22 cellular contexts compared by ENCODE assay signal in the genomic region with DNA sequence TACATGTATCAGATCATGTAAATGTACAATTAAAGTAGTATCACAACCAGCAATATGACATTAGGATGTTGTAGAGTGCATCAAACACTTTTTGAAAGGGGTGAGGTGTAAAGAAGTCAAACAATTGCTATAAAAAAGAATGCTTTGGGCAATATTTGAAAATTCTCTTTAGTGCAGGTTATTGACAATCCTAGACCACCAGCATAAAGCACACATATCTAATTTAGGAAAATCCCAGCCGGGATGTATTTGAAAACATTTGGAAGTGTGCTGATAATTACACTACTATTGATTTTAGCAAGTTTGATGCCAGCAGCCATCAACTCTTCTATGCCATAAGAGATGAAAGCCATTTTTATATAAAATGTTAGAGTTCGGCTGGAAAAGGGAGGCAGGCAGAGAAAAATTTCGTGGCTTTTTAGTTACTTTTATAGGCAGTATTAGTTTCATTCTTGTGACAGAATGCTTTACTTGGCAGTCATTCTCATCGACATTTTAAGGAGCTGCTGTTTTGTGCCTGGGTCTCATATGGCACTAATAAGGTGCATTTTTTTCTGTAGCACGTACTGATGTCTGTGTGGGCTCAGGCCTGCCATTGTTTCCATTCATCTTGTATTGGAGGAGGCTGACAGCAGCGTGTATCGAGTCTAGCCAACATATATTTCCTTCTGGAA.
DNase-seq lines count a peak whose midpoint lies in the region; ATAC-seq and TF ChIP-seq lines count a peak whose summit lies in the region.
"Had no signal": no experiment of that assay in that cellular context is flagged by ENCODE, and none has a peak within 500 bp of the region (broad histone marks: within the 10 kb centered on the region; RNA-seq: fewer than 3 reads in every experiment).

No MANE protein-coding gene starts in this region.

- TF ChIP-seq CTCF in heart left ventricle (IDR thresholded peaks at IDR 0.05): no peak
- TF ChIP-seq CTCF in osteocyte (IDR thresholded peaks at IDR 0.05): no peak
- no peak for TF ChIP-seq CTCF in tibial nerve (IDR thresholded peaks at IDR 0.05)

- 43 to 53% (median 50%) methylated on average over 7 of the region's 7 CpGs for WGBS in heart left ventricle, 4 donors
- 28 to 35% methylated on average over 7 of the region's 7 CpGs for WGBS in tibial nerve, 2 donors

- H3K9me3 ChIP-seq in heart left ventricle: no peaks in the 10 kb centered on the region
- H3K9me3 ChIP-seq in tibial nerve: no peaks in the 10 kb centered on the region
- H3K9me3 ChIP-seq in T-helper 17 cell (ENCODE audit: control insufficient read depth, low read length, poor library complexity, severe bottlenecking): no peaks in the 10 kb centered on the region
- H3K9me3 ChIP-seq: left lung, upper lobe of left lung had no signal

- H3K36me3 ChIP-seq in heart left ventricle (peaks cover 0 to 84% (median 36%) of the 10 kb centered on the region in 9 donors), tibial nerve (peaks cover 0 to 26% (median 0%) of the 10 kb centered on the region in 3 donors)

- TF ChIP-seq POLR2A in heart left ventricle (IDR thresholded peaks at IDR 0.05) (no peak), tibial nerve (IDR thresholded peaks at IDR 0.05) (no peak)

- peaks cover 2 to 97% (median 41%) of the 10 kb centered on the region in 12 donors for H3K4me1 ChIP-seq in heart left ventricle
- H3K4me1 ChIP-seq in tibial nerve: peaks cover 0 to 93% (median 22%) of the 10 kb centered on the region in 4 donors

- peak overlapping the region; percentile 77 for H3K27ac Mint-ChIP-seq in osteocyte (ENCODE audit: unreplicated experiment)
- H3K27ac Mint-ChIP-seq in T-helper 17 cell: no peak overlapping the region
- H3K27ac Mint-ChIP-seq: CD4-positive, CD25-positive, alpha-beta regulatory T cell; naive thymus-derived CD4-positive, alpha-beta T cell had no signal

- intact Hi-C loops in heart left ventricle (cut with DNase I): loop anchor here in 1 of 10 donors (5.0 kb wide), 1 partner anchor 205 kb away; no protein-coding TSS in a partner anchor
- intact Hi-C loops in Right ventricle myocardium superior (cut with DNase I): no loop called here

- H3K36me3 Mint-ChIP-seq in osteocyte (ENCODE audit: unreplicated experiment): peaks cover 61% of the 10 kb centered on the region
- H3K36me3 Mint-ChIP-seq in T-helper 17 cell (ENCODE audit: low read depth): no peaks in the 10 kb centered on the region
- H3K36me3 Mint-ChIP-seq: CD4-positive, CD25-positive, alpha-beta regulatory T cell had no signal

- no peak for DNase-seq in heart left ventricle
- no peak for DNase-seq in Right ventricle myocardium superior
- no peak for DNase-seq in epithelial cell of prostate (ENCODE audit: low read depth, low spot score)
- no peak for DNase-seq in osteocyte (ENCODE audit: extremely low spot score, unreplicated experiment)
- DNase-seq in tibial nerve (ENCODE audit: low spot score in 2 of 2): no peak
- no peak for DNase-seq in activated naive CD4-positive, alpha-beta T cell treated with Interleukin-2 at 50 U/mL for 16 hours
- no peak for DNase-seq in DMS 273 treated with DMSO at 0.1 percent for 48 hours (lab: John Stamatoyannopoulos, UW)
- DNase-seq in T-helper 17 cell: no peak
- DNase-seq: activated CD4-positive, alpha-beta T cell treated with anti-CD3 and anti-CD28 coated beads, Interleukin-2, amount 50 U/mL, for 48 hours; activated T-cell treated with anti-CD3 and anti-CD28 coated beads, Interleukin-2, amount 50 U/mL, for 48 hours; CD4-positive, CD25-positive, alpha-beta regulatory T cell; DND-41; erythroblast; GOT3; left lung; naive thymus-derived CD4-positive, alpha-beta T cell; NCI-H1930; NCI-H524 treated with DMSO at 0.1 percent for 48 hours; OCI-M1; stimulated activated CD4-positive, alpha-beta T cell treated with anti-CD3 and anti-CD28 coated beads, Interleukin-2, amount 100 ng/mL, for 48 hours; stimulated activated CD8-positive, alpha-beta memory T cell treated with anti-CD3 and anti-CD28 coated beads, Interleukin-4, amount 100 ng/mL, for 48 hours; upper lobe of left lung had no signal

- no peak for TF ChIP-seq EP300 in tibial nerve (IDR thresholded peaks at IDR 0.05)

- H3K9me3 Mint-ChIP-seq in osteocyte (ENCODE audit: unreplicated experiment): no peaks in the 10 kb centered on the region
- H3K9me3 Mint-ChIP-seq: CD4-positive, CD25-positive, alpha-beta regulatory T cell; naive thymus-derived CD4-positive, alpha-beta T cell had no signal

- peak overlapping the region in 8 of 12 donors; percentile 16 to 100 (median 98) for H3K27ac ChIP-seq in heart left ventricle
- peak overlapping the region; percentile 89 for H3K27ac ChIP-seq in epithelial cell of prostate
- peak overlapping the region in 3 of 4 donors; percentile 19 to 99 (median 98) for H3K27ac ChIP-seq in tibial nerve

- ATAC-seq in heart left ventricle: no peak
- no peak for ATAC-seq in Right ventricle myocardium superior (ENCODE audit: poor library complexity)
- ATAC-seq in T-helper 17 cell: no peak
- ATAC-seq: left lung; naive thymus-derived CD4-positive, alpha-beta T cell had no signal

- H3K27me3 Mint-ChIP-seq in osteocyte (ENCODE audit: unreplicated experiment): no peaks in the 10 kb centered on the region
- no peaks in the 10 kb centered on the region for H3K27me3 Mint-ChIP-seq in T-helper 17 cell
- H3K27me3 Mint-ChIP-seq: CD4-positive, CD25-positive, alpha-beta regulatory T cell; naive thymus-derived CD4-positive, alpha-beta T cell had no signal

- H3K4me3 Mint-ChIP-seq in osteocyte (ENCODE audit: unreplicated experiment) (no peak overlapping the region), T-helper 17 cell (no peak overlapping the region)
- H3K4me3 Mint-ChIP-seq: CD4-positive, CD25-positive, alpha-beta regulatory T cell; naive thymus-derived CD4-positive, alpha-beta T cell had no signal

- peaks cover 79% of the 10 kb centered on the region for H3K4me1 Mint-ChIP-seq in osteocyte (ENCODE audit: unreplicated experiment)
- no peaks in the 10 kb centered on the region for H3K4me1 Mint-ChIP-seq in T-helper 17 cell

- peak overlapping the region in 1 of 12 donors; percentile 17 for H3K4me3 ChIP-seq in heart left ventricle
- H3K4me3 ChIP-seq in tibial nerve: no peak overlapping the region
- H3K4me3 ChIP-seq: left lung, upper lobe of left lung had no signal

- H3K27me3 ChIP-seq in heart left ventricle: no peaks in the 10 kb centered on the region
- H3K27me3 ChIP-seq in tibial nerve: no peaks in the 10 kb centered on the region
- H3K27me3 ChIP-seq: left lung, upper lobe of left lung had no signal
